Comparison of ENCODE assay signal across 15 cellular contexts in genomic region chr17:78577296-78577695, GRCh38. TPM values are rescaled to one million over a fixed set of nuclear protein-coding genes. Genes with fewer than 3 reads are reported as not detected.
DNase-seq lines count a peak whose midpoint lies in the region; ATAC-seq and TF ChIP-seq lines count a peak whose summit lies in the region.
"Had no signal": no experiment of that assay in that cellular context is flagged by ENCODE, and none has a peak within 500 bp of the region (broad histone marks: within the 10 kb centered on the region; RNA-seq: fewer than 3 reads in every experiment).

TSS of gene DNAH17 (minus strand) at chr17:78577396. CDS start at chr17:78575057, 2,339 bp downstream.

- H3K79me2 ChIP-seq in osteoblast (ENCODE audit: insufficient read depth, low read length) (no peaks in the 10 kb centered on the region), H9 (ENCODE audit: insufficient read depth, low read length) (no peaks in the 10 kb centered on the region)

- H2AFZ ChIP-seq in osteoblast (ENCODE audit: low read length) (peak within 1 kb of the TSS; percentile 31), H9 (ENCODE audit: low read length) (no peak within 1 kb of the TSS)

- H3K23ac ChIP-seq in H9 (ENCODE audit: insufficient read length, low read depth, low read length) = no peak within 1 kb of the TSS

- no peak within 1 kb of the TSS for H2BK5ac ChIP-seq in H9 (ENCODE audit: insufficient read length, low read length)

- no peaks in the 10 kb centered on the region for H3K27me3 ChIP-seq in BLaER1
- no peaks in the 10 kb centered on the region for H3K27me3 ChIP-seq in dorsolateral prefrontal cortex
- H3K27me3 ChIP-seq in osteoblast (ENCODE audit: insufficient read depth, low read length) = no peaks in the 10 kb centered on the region
- H3K27me3 ChIP-seq in H9 (ENCODE audit: insufficient read depth, low read length) = no peaks in the 10 kb centered on the region

- H2AK5ac ChIP-seq in H9 (ENCODE audit: insufficient read length, low read length) = no peak within 1 kb of the TSS

- H3K9me3 Mint-ChIP-seq in activated naive CD4-positive, alpha-beta T cell treated with anti-CD3 and anti-CD28 coated beads, Interleukin-2, amount 50 U/mL, for 24 hours = no peaks in the 10 kb centered on the region
- H3K9me3 Mint-ChIP-seq in activated naive CD4-positive, alpha-beta T cell treated with anti-CD3 and anti-CD28 coated beads, Interleukin-2, amount 50 U/mL, for 72 hours = no peaks in the 10 kb centered on the region
- H3K9me3 Mint-ChIP-seq in H9 = peaks cover 5 to 10% of the 10 kb centered on the region in 2 experiments; a peak in 3 of 5 replicates
- H3K9me3 Mint-ChIP-seq: CD4-positive, alpha-beta memory T cell had no signal

- H3K23me2 ChIP-seq in H9 (ENCODE audit: insufficient read length, low read depth, low read length, poor library complexity, severe bottlenecking) = no peaks in the 10 kb centered on the region

- no peak within 1 kb of the TSS for H4K8ac ChIP-seq in H9 (replicated peaks; ENCODE audit: insufficient read length, low read depth, low read length)

- H3K4me1 Mint-ChIP-seq in activated naive CD4-positive, alpha-beta T cell treated with anti-CD3 and anti-CD28 coated beads, Interleukin-2, amount 50 U/mL, for 24 hours = no peaks in the 10 kb centered on the region
- H3K4me1 Mint-ChIP-seq in H9 = peaks cover 21 to 37% of the 10 kb centered on the region in 2 experiments
- H3K4me1 Mint-ChIP-seq: CD4-positive, alpha-beta memory T cell had no signal

- TF ChIP-seq CTCF in dorsolateral prefrontal cortex (IDR thresholded peaks at IDR 0.05 in 54 of 56, conservative IDR thresholded peaks at IDR 0.05 in 2 of 56; ENCODE audit: low read depth in 1 of 56, partially characterized antibody in 56 of 56) (no peak), osteoblast (IDR thresholded peaks at IDR 0.05; ENCODE audit: extremely low read depth, low read depth, low read length) (no peak), H9 (conservative IDR thresholded peaks at IDR 0.05) (no peak)

- H3K4ac ChIP-seq in H9 (ENCODE audit: low read depth, low read length) = no peak within 1 kb of the TSS

- H4K20me1 ChIP-seq in BLaER1 (no peaks in the 10 kb centered on the region), osteoblast (ENCODE audit: insufficient read depth, low read length) (no peaks in the 10 kb centered on the region), H9 (ENCODE audit: control insufficient read depth, insufficient read depth, insufficient read length) (no peaks in the 10 kb centered on the region)

- ATAC-seq in activated naive CD4-positive, alpha-beta T cell treated with anti-CD3 and anti-CD28 coated beads, Interleukin-2, amount 50 U/mL, for 72 hours = no peak
- no peak for ATAC-seq in HG02759 (IDR thresholded peaks at IDR 0.05; ENCODE audit: unreplicated experiment)
- ATAC-seq: GM12878 had no signal

- no peaks in the 10 kb centered on the region for H3K79me1 ChIP-seq in H9 (ENCODE audit: insufficient read depth, low read depth, low read length, poor library complexity, severe bottlenecking)

- H2BK12ac ChIP-seq in H9 (ENCODE audit: insufficient read length, low read depth, low read length) = no peak within 1 kb of the TSS

- H3K18ac ChIP-seq in H9 (ENCODE audit: insufficient read length, low read depth, low read length) = no peak within 1 kb of the TSS

- no peak within 1 kb of the TSS for H4K5ac ChIP-seq in H9 (ENCODE audit: insufficient read length, low read depth, low read length)

- H4K91ac ChIP-seq in H9 (ENCODE audit: insufficient read length, low read depth, low read length) = no peak within 1 kb of the TSS

- H3K9me3 ChIP-seq in BLaER1 (no peaks in the 10 kb centered on the region), osteoblast (ENCODE audit: low read depth, low read length) (no peaks in the 10 kb centered on the region), H9 (ENCODE audit: control insufficient read depth, low read depth, low read length) (no peaks in the 10 kb centered on the region)

- H3K27me3 Mint-ChIP-seq in activated naive CD4-positive, alpha-beta T cell treated with anti-CD3 and anti-CD28 coated beads, Interleukin-2, amount 50 U/mL, for 24 hours = no peaks in the 10 kb centered on the region
- H3K27me3 Mint-ChIP-seq in H9 (ENCODE audit: low read depth) = peaks cover 9% of the 10 kb centered on the region
- H3K27me3 Mint-ChIP-seq: CD4-positive, alpha-beta memory T cell had no signal

- intact Hi-C loops in dorsolateral prefrontal cortex (cut with DNase I) = no loop called here

- H3K56ac ChIP-seq in H9 (ENCODE audit: insufficient read length, low read depth, low read length) = no peak within 1 kb of the TSS

- H3K27ac Mint-ChIP-seq in activated naive CD4-positive, alpha-beta T cell treated with anti-CD3 and anti-CD28 coated beads, Interleukin-2, amount 50 U/mL, for 24 hours = peak within 1 kb of the TSS; percentile 51
- H3K27ac Mint-ChIP-seq in activated naive CD4-positive, alpha-beta T cell treated with anti-CD3 and anti-CD28 coated beads, Interleukin-2, amount 50 U/mL, for 72 hours = peak within 1 kb of the TSS in 1 of 2 donors; percentile 41
- no peak within 1 kb of the TSS for H3K27ac Mint-ChIP-seq in H9

- H3K4me2 ChIP-seq in BLaER1 (peak within 1 kb of the TSS; percentile 61), osteoblast (ENCODE audit: insufficient read depth, low read length) (no peak within 1 kb of the TSS), H9 (ENCODE audit: insufficient read depth, insufficient read length, low read length) (no peak within 1 kb of the TSS)

- no peak within 1 kb of the TSS for H3K4me3 Mint-ChIP-seq in activated naive CD4-positive, alpha-beta T cell treated with anti-CD3 and anti-CD28 coated beads, Interleukin-2, amount 50 U/mL, for 24 hours
- H3K4me3 Mint-ChIP-seq in H9 = no peak within 1 kb of the TSS
- H3K4me3 Mint-ChIP-seq: CD4-positive, alpha-beta memory T cell had no signal

- H2BK20ac ChIP-seq in H9 (ENCODE audit: low read depth, low read length, poor library complexity, severe bottlenecking) = no peak within 1 kb of the TSS

- H3K27ac ChIP-seq in BLaER1 (peak within 1 kb of the TSS; percentile 63), dorsolateral prefrontal cortex (no peak within 1 kb of the TSS), osteoblast (ENCODE audit: low read depth, low read length) (no peak within 1 kb of the TSS), H9 (ENCODE audit: insufficient read length, low read depth, low read length) (no peak within 1 kb of the TSS)
- H3K27ac ChIP-seq: 22Rv1 had no signal

- H3K36me3 Mint-ChIP-seq in activated naive CD4-positive, alpha-beta T cell treated with anti-CD3 and anti-CD28 coated beads, Interleukin-2, amount 50 U/mL, for 24 hours = no peaks in the 10 kb centered on the region
- no peaks in the 10 kb centered on the region for H3K36me3 Mint-ChIP-seq in activated naive CD4-positive, alpha-beta T cell treated with anti-CD3 and anti-CD28 coated beads, Interleukin-2, amount 50 U/mL, for 72 hours
- peaks cover 0 to 4% (median 0%) of the 10 kb centered on the region in 3 experiments; a peak in 2 of 7 replicates for H3K36me3 Mint-ChIP-seq in H9 (ENCODE audit: insufficient read depth in 1 of 3, low read depth in 3 of 3)
- H3K36me3 Mint-ChIP-seq: CD4-positive, alpha-beta memory T cell had no signal

- H3K4me3 ChIP-seq in BLaER1 (no peak within 1 kb of the TSS), dorsolateral prefrontal cortex (no peak within 1 kb of the TSS), osteoblast (ENCODE audit: insufficient read depth, low read length) (no peak within 1 kb of the TSS)
- H3K4me3 ChIP-seq: GM12878 had no signal

- H2BK15ac ChIP-seq in H9 (ENCODE audit: low read depth, low read length) = no peak within 1 kb of the TSS

- H3K9ac ChIP-seq in BLaER1 (no peak within 1 kb of the TSS), H9 (ENCODE audit: extremely low read depth, insufficient read length, low read length) (no peak within 1 kb of the TSS)

- H3K36me3 ChIP-seq in BLaER1 = no peaks in the 10 kb centered on the region
- no peaks in the 10 kb centered on the region for H3K36me3 ChIP-seq in osteoblast (ENCODE audit: insufficient read depth, low read length)

- H2BK120ac ChIP-seq in H9 (ENCODE audit: low read depth, low read length, poor library complexity, severe bottlenecking) = no peak within 1 kb of the TSS

- no peak within 1 kb of the TSS for H3K14ac ChIP-seq in H9 (ENCODE audit: insufficient read depth, low read length)

- H3T11ph ChIP-seq in H9 (ENCODE audit: low read length) = no peak within 1 kb of the TSS

- DNase-seq in activated naive CD4-positive, alpha-beta T cell treated with anti-CD3 and anti-CD28 coated beads, Interleukin-2, amount 50 U/mL, for 72 hours (ENCODE audit: low spot score in 2 of 2) = no peak
- no peak for DNase-seq in dorsolateral prefrontal cortex
- DNase-seq in osteoblast (ENCODE audit: insufficient read length, low spot score, missing footprints) = no peak
- DNase-seq in H9 = no peak
- no peak for DNase-seq in cortex of kidney (lab: John Stamatoyannopoulos, UW)
- DNase-seq: AML-193; C1 segment of cervical spinal cord; CD4-positive, alpha-beta memory T cell; DMS79 had no signal

- WGBS in H9 (ENCODE audit: extremely low coverage, insufficient read length, low lambda C conversion rate) = no CpG with 5 or more reads among the region's 9 CpGs

- H3K4me1 ChIP-seq in BLaER1 (peaks cover 22% of the 10 kb centered on the region), osteoblast (ENCODE audit: insufficient read depth, low read length) (no peaks in the 10 kb centered on the region), H9 (ENCODE audit: insufficient read depth, low read length) (0 out of 2 replicates have a peak, but pooled peaks cover 3% of the 10 kb centered on the region)

RNA-seq across cellular contexts. Expression of gene DNAH17, which starts in this region (rescaled TPM):
- total RNA-seq in activated naive CD4-positive, alpha-beta T cell treated with anti-CD3 and anti-CD28 coated beads, Interleukin-2, amount 50 U/mL, for 72 hours = 1 to 10 TPM in 1 of 2 donors, under 1 TPM in 1; 0.58 to 1.4 TPM
- total RNA-seq in dorsolateral prefrontal cortex (10 to 100 TPM in 89 of 120 experiments, 1 to 10 TPM in 31; 1.1 to 86.9 (median 16.6) TPM), osteoblast (under 0.01 TPM in 2 replicates), H9 (2021) (0.13 and 0.33 TPM in 2 replicates)
- total RNA-seq: G401 had no signal
